12 cellular contexts compared by ENCODE assay signal in the genomic region with DNA sequence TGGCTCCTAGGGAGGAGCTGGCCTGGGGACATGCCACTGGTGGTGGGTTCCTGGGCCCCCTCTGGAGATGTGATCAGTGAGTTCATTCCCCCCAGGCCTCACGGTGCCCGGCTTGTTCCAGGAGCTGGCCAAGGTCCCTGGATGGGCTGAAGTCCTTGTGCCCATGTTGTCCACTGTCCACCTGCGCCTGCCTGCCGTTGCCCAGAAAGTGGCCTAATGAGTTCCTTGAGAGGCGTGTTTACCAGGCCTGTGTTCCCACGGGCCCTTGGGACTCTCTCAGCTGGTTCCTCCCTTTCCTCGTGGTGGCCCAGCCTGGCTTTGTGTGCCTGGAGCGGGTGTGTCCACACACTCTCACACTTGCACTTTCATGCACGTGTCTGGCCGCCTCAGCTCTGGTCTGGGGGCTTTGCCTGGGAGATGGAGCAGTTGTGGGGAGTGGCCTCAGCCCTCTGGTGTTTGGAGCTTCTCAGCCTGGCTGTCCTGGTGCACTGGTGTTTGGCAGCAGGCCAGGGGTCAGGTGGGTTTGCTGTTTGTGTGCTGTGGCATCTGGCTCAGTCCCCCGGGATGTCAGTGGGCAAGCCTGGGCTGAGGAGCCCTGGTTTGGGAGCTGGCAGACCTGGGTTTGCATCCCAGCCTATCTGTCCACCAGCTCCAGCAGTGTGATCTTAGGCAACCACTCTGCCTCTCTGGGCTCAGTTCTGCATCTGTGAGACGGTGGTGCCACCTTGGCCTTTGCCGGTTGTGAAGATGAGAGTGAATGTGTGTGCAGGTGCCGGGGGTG. TPM values are rescaled to one million over a fixed set of nuclear protein-coding genes. Genes with fewer than 3 reads are reported as not detected.
DNase-seq lines count a peak whose midpoint lies in the region; ATAC-seq, FAIRE-seq and TF ChIP-seq lines count a peak whose summit lies in the region.
"Had no signal": no experiment of that assay in that cellular context is flagged by ENCODE, and none has a peak within 500 bp of the region (broad histone marks: within the 10 kb centered on the region; RNA-seq: fewer than 3 reads in every experiment).

No MANE protein-coding gene starts in this region.

- H3K9me3 Mint-ChIP-seq in activated B cell treated with CpG ODN at 0.5 μM for 24 hours (no peaks in the 10 kb centered on the region), memory B cell (no peaks in the 10 kb centered on the region)

- H3K4me2 ChIP-seq in A549 (no peak overlapping the region), DOHH2 (ENCODE audit: low read length) (peak overlapping the region; percentile 45)

- peak overlapping the region; percentile 49 for H3K4me3 Mint-ChIP-seq in activated B cell treated with CpG ODN at 0.5 μM for 24 hours
- H3K4me3 Mint-ChIP-seq in memory B cell, result peak overlapping the region; percentile 64

- peaks cover 32% of the 10 kb centered on the region for H3K36me3 Mint-ChIP-seq in activated B cell treated with CpG ODN at 0.5 μM for 24 hours (ENCODE audit: low read depth)
- H3K36me3 Mint-ChIP-seq in memory B cell, result peaks cover 18% of the 10 kb centered on the region

- TF ChIP-seq RAD21 in A549 (conservative IDR thresholded peaks at IDR 0.05 in 1 of 2, IDR thresholded peaks at IDR 0.05 in 1 of 2), result no peak

- H3K27me3 Mint-ChIP-seq in activated B cell treated with CpG ODN at 0.5 μM for 24 hours (no peaks in the 10 kb centered on the region), memory B cell (no peaks in the 10 kb centered on the region)

- H3K79me2 ChIP-seq in DOHH2 (ENCODE audit: control insufficient read depth, low read length), result peaks cover 54% of the 10 kb centered on the region

- TF ChIP-seq CTCF in A549 (IDR thresholded peaks at IDR 0.05) (no peak), DOHH2 (IDR thresholded peaks at IDR 0.05; ENCODE audit: low read depth, low read length, poor library complexity, severe bottlenecking) (no peak), activated B cell treated with CpG ODN at 0.5 μM for 24 hours (IDR thresholded peaks at IDR 0.05) (no peak), kidney (IDR thresholded peaks at IDR 0.05; ENCODE audit: borderline replicate concordance, extremely low read depth, insufficient read depth) (no peak)

- FAIRE-seq in A549 (lab: Jason Lieb, UNC) (no peak), GM19239 (lab: Jason Lieb, UNC) (no peak), kidney (lab: Jason Lieb, UNC) (no peak)
- FAIRE-seq: endometrium, H1 had no signal

- H3K4me3 ChIP-seq in A549 (no peak overlapping the region), DOHH2 (ENCODE audit: low read length) (no peak overlapping the region), kidney (ENCODE audit: low read length in 2 of 2) (no peak overlapping the region)

- H3K36me3 ChIP-seq in DOHH2 (ENCODE audit: control insufficient read depth, low read length) (peaks cover 7% of the 10 kb centered on the region; the same call in 1 of the 2 replicates), kidney (ENCODE audit: control insufficient read depth in 1 of 2, insufficient read depth in 2 of 2, low read length in 2 of 2) (no peaks in the 10 kb centered on the region)

- H3K9ac ChIP-seq in kidney (ENCODE audit: low read length in 2 of 2), result no peak overlapping the region

- H3K4me1 Mint-ChIP-seq in activated B cell treated with CpG ODN at 0.5 μM for 24 hours, result peaks cover 71% of the 10 kb centered on the region
- peaks cover 56% of the 10 kb centered on the region for H3K4me1 Mint-ChIP-seq in memory B cell

- no peaks in the 10 kb centered on the region for H3K27me3 ChIP-seq in DOHH2 (ENCODE audit: control insufficient read depth, low read length)

- H3K9me3 ChIP-seq in A549 (no peaks in the 10 kb centered on the region), DOHH2 (ENCODE audit: control insufficient read depth, insufficient read depth, low read length) (no peaks in the 10 kb centered on the region), kidney (ENCODE audit: control insufficient read depth in 1 of 2, low read length in 2 of 2) (no peaks in the 10 kb centered on the region)

- intact Hi-C loops in activated B cell treated with CpG ODN at 0.5 μM for 24 hours (cut with micrococcal nuclease) (loop anchor here (5.0 kb wide), 2 partner anchors 43 to 398 kb away; partner anchors contain the start of gene SNX20), kidney (cut with DNase I) (no loop called here)

- POLR2A ChIA-PET in A549 (lab: Yijun Ruan, JAX) (no interaction called here), activated B cell treated with CpG ODN at 0.5 μM for 24 hours (lab: Charles Lee) (interaction anchor here (0.6 to 16.1 kb wide), 6 partner anchors 11 to 365 kb away, joined by 3 to 244 read pairs (median 4); partner anchors contain the start of gene ADCY7)

- H3K27ac ChIP-seq in A549 (no peak overlapping the region), DOHH2 (ENCODE audit: low read depth, low read length) (no peak overlapping the region), kidney (ENCODE audit: low read depth in 2 of 2, low read length in 2 of 2) (no peak overlapping the region)

- TF ChIP-seq POLR2A in A549 (IDR thresholded peaks at IDR 0.05; ENCODE audit: low read length), result no peak

- DNase-seq in A549 (ENCODE audit: low read depth in 1 of 2, low spot score in 1 of 2) (no peak), activated B cell treated with CpG ODN at 0.5 μM for 24 hours (no peak), memory B cell (ENCODE audit: low spot score in 2 of 2) (no peak), GM19239 (ENCODE audit: insufficient read length, low spot score) (no peak), kidney (no peak)
- DNase-seq in effector CD4-positive, alpha-beta T cell, result no peak
- DNase-seq: NCI-H2107, T1000 had no signal

- H3K27ac Mint-ChIP-seq in activated B cell treated with CpG ODN at 0.5 μM for 24 hours (peak overlapping the region; percentile 100), memory B cell (peak overlapping the region; percentile 21)

- peaks cover 10% of the 10 kb centered on the region; the same call in 1 of the 2 replicates for H3F3A ChIP-seq in DOHH2 (ENCODE audit: control insufficient read depth, insufficient read depth)

- WGBS in A549 (ENCODE audit: missing lambda C conversion rate), result 67% methylated on average over 9 of the region's 14 CpGs

- CTCF ChIA-PET in A549 (lab: Yijun Ruan, JAX) (interaction anchor here (1.2 to 2.2 kb wide), 2 partner anchors 12 to 16 kb away, joined by 3 to 9 read pairs; no protein-coding TSS in a partner anchor), activated B cell treated with CpG ODN at 0.5 μM for 24 hours (lab: Charles Lee) (interaction anchor here (0.7 to 4.4 kb wide), 5 partner anchors 10 to 43 kb away, joined by 3 to 21 read pairs (median 9); partner anchors contain the start of gene ADCY7)

- H3K9me2 ChIP-seq in DOHH2 (replicated peaks; ENCODE audit: control insufficient read depth, low read length), result no peaks in the 10 kb centered on the region

- no peak for TF ChIP-seq EP300 in A549 (IDR thresholded peaks at IDR 0.05)

- H3K4me1 ChIP-seq in A549, result peaks cover 4% of the 10 kb centered on the region; the same call in 1 of the 3 replicates
- peaks cover 57% of the 10 kb centered on the region for H3K4me1 ChIP-seq in DOHH2 (ENCODE audit: control insufficient read depth, low read length)
- H3K4me1 ChIP-seq in kidney (ENCODE audit: control insufficient read depth in 1 of 2, insufficient read depth in 1 of 2, low read depth in 1 of 2, low read length in 2 of 2), result no peaks in the 10 kb centered on the region

- peak; percentile 22 to 29; a peak in 4 of 6 replicates for ATAC-seq in A549
- no peak for ATAC-seq in activated B cell treated with CpG ODN at 0.5 μM for 24 hours (ENCODE audit: low read depth)
- ATAC-seq in memory B cell (ENCODE audit: low read depth), result no peak
- ATAC-seq in HG03139 (IDR thresholded peaks at IDR 0.05; ENCODE audit: unreplicated experiment), result no peak

- H4K20me1 ChIP-seq in DOHH2 (ENCODE audit: control insufficient read depth, insufficient read depth, low read depth, low read length), result no peaks in the 10 kb centered on the region

TF ChIP-seq in A549, 52 proteins besides CTCF, POLR2A, EP300 and RAD21:
- TF ChIP-seq GATA3 (IDR thresholded peaks at IDR 0.05; ENCODE audit: borderline replicate concordance) (no peak), CHD4 (IDR thresholded peaks at IDR 0.05; ENCODE audit: borderline replicate concordance) (no peak), RARB (CRISPR knock-in tag; IDR thresholded peaks at IDR 0.05) (no peak), CBX2 (IDR thresholded peaks at IDR 0.05; ENCODE audit: borderline replicate concordance, low read depth) (no peak), ZC3H11A (IDR thresholded peaks at IDR 0.05) (no peak), MYC (IDR thresholded peaks at IDR 0.05; ENCODE audit: borderline replicate concordance, low read length) (no peak), PHF8 (IDR thresholded peaks at IDR 0.05; ENCODE audit: borderline replicate concordance, low read depth) (no peak), MAFK (IDR thresholded peaks at IDR 0.05; ENCODE audit: partially characterized antibody) (no peak)
- TF ChIP-seq, protein P1, sequence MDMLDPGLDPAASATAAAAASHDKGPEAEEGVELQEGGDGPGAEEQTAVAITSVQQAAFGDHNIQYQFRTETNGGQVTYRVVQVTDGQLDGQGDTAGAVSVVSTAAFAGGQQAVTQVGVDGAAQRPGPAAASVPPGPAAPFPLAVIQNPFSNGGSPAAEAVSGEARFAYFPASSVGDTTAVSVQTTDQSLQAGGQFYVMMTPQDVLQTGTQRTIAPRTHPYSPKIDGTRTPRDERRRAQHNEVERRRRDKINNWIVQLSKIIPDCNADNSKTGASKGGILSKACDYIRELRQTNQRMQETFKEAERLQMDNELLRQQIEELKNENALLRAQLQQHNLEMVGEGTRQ (IDR thresholded peaks at IDR 0.05), result no peak
- TF ChIP-seq, protein P2, sequence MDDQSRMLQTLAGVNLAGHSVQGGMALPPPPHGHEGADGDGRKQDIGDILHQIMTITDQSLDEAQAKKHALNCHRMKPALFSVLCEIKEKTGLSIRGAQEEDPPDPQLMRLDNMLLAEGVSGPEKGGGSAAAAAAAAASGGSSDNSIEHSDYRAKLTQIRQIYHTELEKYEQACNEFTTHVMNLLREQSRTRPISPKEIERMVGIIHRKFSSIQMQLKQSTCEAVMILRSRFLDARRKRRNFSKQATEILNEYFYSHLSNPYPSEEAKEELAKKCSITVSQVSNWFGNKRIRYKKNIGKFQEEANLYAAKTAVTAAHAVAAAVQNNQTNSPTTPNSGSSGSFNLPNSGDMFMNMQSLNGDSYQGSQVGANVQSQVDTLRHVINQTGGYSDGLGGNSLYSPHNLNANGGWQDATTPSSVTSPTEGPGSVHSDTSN (IDR thresholded peaks at IDR 0.05), result no peak

RNA-seq across cellular contexts. Expression of gene ADCY7, which starts 18.0 kb away (rescaled TPM):
- 10.5 and 15.8 TPM in 2 replicates for polyA plus RNA-seq in A549 (2011; rRNA removed)
- polyA plus RNA-seq in A549 (2012; cell fraction: cytosol; rRNA removed), result 16.6 and 25.2 TPM in 2 replicates
- polyA plus RNA-seq in A549 (2012; cell fraction: nucleus; rRNA removed), result 54.2 and 75.4 TPM in 2 replicates
- polyA plus RNA-seq in A549 (2017; fragmentation: RNase III; extraction: RNeasy Plus Mini Kit Qiagen cat#74134 plus additional on column Dnase treatment), result 14.9 to 19.5 TPM (median 18.7 TPM) in 3 replicates
- 40.8 and 47.1 TPM in 2 replicates for polyA minus RNA-seq in A549 (2011; rRNA and poly(A)+ RNA removed)
- total RNA-seq in activated B cell treated with CpG ODN at 0.5 μM for 24 hours, result 109 and 128 TPM in 2 replicates
- 40.5 TPM for total RNA-seq in kidney
- 0.86 TPM for polyA plus RNA-seq in kidney (ENCODE audit: insufficient read depth, low read depth, low replicate concordance)

Comparison
In these comparisons a context has a peak if more than half of its experiments do, and no peak if none do; other contexts are left out.
1. ATAC-seq: peak in A549 (2 of 2); none in activated B cell treated with CpG ODN at 0.5 μM for 24 hours (single experiment), memory B cell (single experiment) and HG03139 (single experiment).